21 cellular contexts compared by ENCODE assay signal in the genomic region with DNA sequence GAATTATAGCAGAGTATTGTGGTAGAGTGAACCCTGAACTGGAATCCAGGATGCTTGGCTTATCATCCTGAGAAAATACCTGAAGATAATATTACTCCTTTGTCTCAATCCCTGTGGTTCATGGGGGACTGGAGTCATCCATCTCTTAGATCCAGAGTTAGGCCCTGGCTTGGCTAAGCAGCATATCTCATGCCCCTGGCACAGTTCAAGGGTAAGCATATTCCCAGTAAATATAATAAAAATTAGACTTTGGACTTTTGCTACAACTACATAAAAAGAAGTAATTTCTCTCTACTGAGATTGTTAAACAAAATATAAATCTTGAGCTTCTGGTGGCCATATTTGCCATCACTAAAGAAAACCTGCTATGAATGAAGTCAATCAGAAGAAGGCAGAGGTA. TPM values are rescaled to one million over a fixed set of nuclear protein-coding genes. Genes with fewer than 3 reads are reported as not detected.
DNase-seq lines count a peak whose midpoint lies in the region; ATAC-seq and TF ChIP-seq lines count a peak whose summit lies in the region.
"Had no signal": no experiment of that assay in that cellular context is flagged by ENCODE, and none has a peak within 500 bp of the region (broad histone marks: within the 10 kb centered on the region; RNA-seq: fewer than 3 reads in every experiment).

No MANE protein-coding gene starts in this region.

- no peak overlapping the region for H3K4me3 Mint-ChIP-seq in endothelial cell (ENCODE audit: unreplicated experiment)
- H3K4me3 Mint-ChIP-seq: CD14-positive monocyte; CD4-positive, alpha-beta T cell; CD8-positive, alpha-beta T cell had no signal

- no peak overlapping the region for H3K27ac ChIP-seq in HCT116 (ENCODE audit: low read depth, low read length)
- no peak overlapping the region for H3K27ac ChIP-seq in colonic mucosa
- H3K27ac ChIP-seq: A549, BLaER1 had no signal

- H3K27me3 ChIP-seq in HCT116 (ENCODE audit: insufficient read depth, low read length) (no peaks in the 10 kb centered on the region), colonic mucosa (no peaks in the 10 kb centered on the region)
- H3K27me3 ChIP-seq: BE2C, BLaER1 had no signal

- H3K9ac ChIP-seq in HCT116 (ENCODE audit: low read length): no peak overlapping the region
- no peak overlapping the region for H3K9ac ChIP-seq in colonic mucosa (ENCODE audit: low read depth in 2 of 2, low read length in 2 of 2)
- H3K9ac ChIP-seq: BLaER1 had no signal

- H3K4me1 ChIP-seq in HCT116 (ENCODE audit: control insufficient read depth in 1 of 2, insufficient read depth in 2 of 2, low read length in 2 of 2): no peaks in the 10 kb centered on the region
- peaks cover 4% of the 10 kb centered on the region for H3K4me1 ChIP-seq in colonic mucosa
- no peaks in the 10 kb centered on the region for H3K4me1 ChIP-seq in mucosa of descending colon (ENCODE audit: low read depth)
- H3K4me1 ChIP-seq: A549, BE2C, BLaER1 had no signal

- no peak for TF ChIP-seq RAD21 in HCT116 (IDR thresholded peaks at IDR 0.05; ENCODE audit: low read depth)

- H3K4me1 Mint-ChIP-seq in endothelial cell (ENCODE audit: unreplicated experiment): no peaks in the 10 kb centered on the region
- H3K4me1 Mint-ChIP-seq: CD14-positive monocyte had no signal

- TF ChIP-seq POLR2A in HCT116 (IDR thresholded peaks at IDR 0.05; ENCODE audit: borderline replicate concordance, extremely low read depth, insufficient read depth, insufficient read length): no peak

- intact Hi-C loops in HCT116 (cut with micrococcal nuclease) (no loop called here), colonic mucosa (cut with DNase I) (no loop called here), mucosa of descending colon (cut with DNase I, micrococcal nuclease) (no loop called here)

- H3K9me3 ChIP-seq in HCT116 (ENCODE audit: control insufficient read depth in 1 of 2, insufficient read depth in 1 of 2, low read depth in 1 of 2, low read length in 2 of 2): no peaks in the 10 kb centered on the region
- no peaks in the 10 kb centered on the region for H3K9me3 ChIP-seq in colonic mucosa
- no peaks in the 10 kb centered on the region for H3K9me3 ChIP-seq in mucosa of descending colon
- H3K9me3 ChIP-seq: A549, BE2C, Caco-2 had no signal

- no TSS peak for BruUV-seq in HCT116 (replicated peaks; lab: Mats Ljungman, UMichigan)

- H3K9me2 ChIP-seq in HCT116 (ENCODE audit: insufficient read depth): peaks cover 3% of the 10 kb centered on the region; the same call in 1 of the 2 replicates

- no peaks in the 10 kb centered on the region for H3K9me3 Mint-ChIP-seq in endothelial cell (ENCODE audit: unreplicated experiment)
- H3K9me3 Mint-ChIP-seq: CD4-positive, alpha-beta T cell had no signal

- ATAC-seq in HCT116: no peak
- peak; percentile 78 for ATAC-seq in mucosa of descending colon
- no peak for ATAC-seq in GM18868 (IDR thresholded peaks at IDR 0.05; ENCODE audit: unreplicated experiment)
- ATAC-seq: A549; CD8-positive, alpha-beta T cell; GM12878 had no signal

- H3K36me3 Mint-ChIP-seq in endothelial cell (ENCODE audit: low read depth, unreplicated experiment): no peaks in the 10 kb centered on the region
- H3K36me3 Mint-ChIP-seq: CD14-positive monocyte; CD8-positive, alpha-beta T cell had no signal

- peak overlapping the region; percentile 74 for H2AFZ ChIP-seq in HCT116 (ENCODE audit: low read depth, low read length, poor library complexity, severe bottlenecking)

- H3K27ac Mint-ChIP-seq in endothelial cell (ENCODE audit: unreplicated experiment): no peak overlapping the region
- H3K27ac Mint-ChIP-seq: CD14-positive monocyte; CD4-positive, alpha-beta T cell; CD8-positive, alpha-beta T cell had no signal

- POLR2A ChIA-PET in HCT116 (lab: Charles Lee): no interaction called here

- H3K36me3 ChIP-seq in HCT116 (ENCODE audit: control insufficient read depth in 1 of 2, insufficient read depth in 2 of 2, low read length in 2 of 2) (no peaks in the 10 kb centered on the region), colonic mucosa (no peaks in the 10 kb centered on the region), mucosa of descending colon (ENCODE audit: low read depth) (no peaks in the 10 kb centered on the region)
- H3K36me3 ChIP-seq: BE2C, BLaER1 had no signal

- no peaks in the 10 kb centered on the region for H4K20me1 ChIP-seq in HCT116 (ENCODE audit: insufficient read depth)
- H4K20me1 ChIP-seq: BLaER1 had no signal

- peaks cover 1% of the 10 kb centered on the region for H3K27me3 Mint-ChIP-seq in endothelial cell (ENCODE audit: unreplicated experiment)
- H3K27me3 Mint-ChIP-seq: CD4-positive, alpha-beta T cell had no signal

- RAD21 ChIA-PET in HCT116 (lab: Charles Lee; ENCODE audit: low non-redundant PET in 1 of 2, low total read pairs in 2 of 2, uncharacterized antibody in 2 of 2, unreplicated experiment in 2 of 2): interaction anchor here in 1 of 2 experiments (0.5 kb wide), 1 partner anchor 48 kb away, joined by 8 read pairs; a partner anchor contains a TSS

- DNase-seq in HCT116 (ENCODE audit: low read depth, low spot score): no peak
- peak; percentile 47 for DNase-seq in colonic mucosa
- peak in 1 of 3 donors; percentile 37 for DNase-seq in mucosa of descending colon
- DNase-seq in NCI-H82 treated with DMSO at 0.1 percent for 48 hours (lab: John Stamatoyannopoulos, UW; ENCODE audit: unreplicated experiment): no peak
- no peak for DNase-seq in endothelial cell (ENCODE audit: low spot score)
- no peak for DNase-seq in CD1c-positive myeloid dendritic cell (ENCODE audit: extremely low spot score)
- DNase-seq: BE2C; C1 segment of cervical spinal cord; Caco-2; Calu3; CD4-positive, alpha-beta T cell; CD8-positive, alpha-beta T cell; DND-41; EL; GDM1 had no signal

- H3K79me2 ChIP-seq in HCT116 (ENCODE audit: insufficient read depth, low read length): no peaks in the 10 kb centered on the region

- CTCF ChIA-PET in HCT116 (lab: Charles Lee): no interaction called here

- no peak for TF ChIP-seq CTCF in HCT116 (IDR thresholded peaks at IDR 0.05 in 2 of 3, conservative IDR thresholded peaks at IDR 0.05 in 1 of 3; ENCODE audit: borderline replicate concordance in 1 of 3, insufficient read depth in 1 of 3, low read depth in 2 of 3, low read length in 2 of 3)
- TF ChIP-seq CTCF in colonic mucosa (IDR thresholded peaks at IDR 0.05): no peak
- no peak for TF ChIP-seq CTCF in mucosa of descending colon (IDR thresholded peaks at IDR 0.05)
- no peak for TF ChIP-seq CTCF in endothelial cell (IDR thresholded peaks at IDR 0.05; ENCODE audit: unreplicated experiment)

- H3K4me3 ChIP-seq in HCT116 (replicated peaks in 1 of 2; ENCODE audit: low read depth in 1 of 2, low read length in 2 of 2) (no peak overlapping the region), colonic mucosa (no peak overlapping the region), mucosa of descending colon (no peak overlapping the region)
- H3K4me3 ChIP-seq: A549, BLaER1, GM12878 had no signal

- H3K4me2 ChIP-seq in HCT116 (ENCODE audit: low read length): no peak overlapping the region
- H3K4me2 ChIP-seq: A549, BLaER1 had no signal

TF ChIP-seq in HCT116, 20 proteins besides CTCF, POLR2A, EP300 and RAD21:
- TF ChIP-seq CEBPB (IDR thresholded peaks at IDR 0.05; ENCODE audit: low read depth): no peak
- no peak for TF ChIP-seq SIN3A (IDR thresholded peaks at IDR 0.05; ENCODE audit: low read depth)
- TF ChIP-seq ZNF274 (IDR thresholded peaks at IDR 0.05; ENCODE audit: low read depth, low read length): no peak
- no peak for TF ChIP-seq ELF1 (IDR thresholded peaks at IDR 0.05; ENCODE audit: borderline replicate concordance, low read depth)
- no peak for TF ChIP-seq ZFX (IDR thresholded peaks at IDR 0.05)
- TF ChIP-seq, protein P1, sequence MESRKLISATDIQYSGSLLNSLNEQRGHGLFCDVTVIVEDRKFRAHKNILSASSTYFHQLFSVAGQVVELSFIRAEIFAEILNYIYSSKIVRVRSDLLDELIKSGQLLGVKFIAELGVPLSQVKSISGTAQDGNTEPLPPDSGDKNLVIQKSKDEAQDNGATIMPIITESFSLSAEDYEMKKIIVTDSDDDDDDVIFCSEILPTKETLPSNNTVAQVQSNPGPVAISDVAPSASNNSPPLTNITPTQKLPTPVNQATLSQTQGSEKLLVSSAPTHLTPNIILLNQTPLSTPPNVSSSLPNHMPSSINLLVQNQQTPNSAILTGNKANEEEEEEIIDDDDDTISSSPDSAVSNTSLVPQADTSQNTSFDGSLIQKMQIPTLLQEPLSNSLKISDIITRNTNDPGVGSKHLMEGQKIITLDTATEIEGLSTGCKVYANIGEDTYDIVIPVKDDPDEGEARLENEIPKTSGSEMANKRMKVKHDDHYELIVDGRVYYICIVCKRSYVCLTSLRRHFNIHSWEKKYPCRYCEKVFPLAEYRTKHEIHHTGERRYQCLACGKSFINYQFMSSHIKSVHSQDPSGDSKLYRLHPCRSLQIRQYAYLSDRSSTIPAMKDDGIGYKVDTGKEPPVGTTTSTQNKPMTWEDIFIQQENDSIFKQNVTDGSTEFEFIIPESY (IDR thresholded peaks at IDR 0.05; ENCODE audit: extremely low read depth, insufficient replicate concordance, low read length): no peak
- TF ChIP-seq EZH2 (IDR thresholded peaks at IDR 0.05): no peak
- no peak for TF ChIP-seq POLR2AphosphoS5 (IDR thresholded peaks at IDR 0.05; ENCODE audit: low read depth, low read length)
- TF ChIP-seq YY1 (IDR thresholded peaks at IDR 0.05; ENCODE audit: extremely low read depth, insufficient replicate concordance, low read depth, low read length): no peak
- no peak for TF ChIP-seq EGR1 (IDR thresholded peaks at IDR 0.05; ENCODE audit: low read depth)

RNA-seq across cellular contexts. Expression of a gene that starts 47.7 kb away (rescaled TPM):
- 118 TPM for total RNA-seq in HCT116 (2021; ENCODE audit: unreplicated experiment)
- 62.6 and 81.7 TPM in 2 replicates for polyA plus RNA-seq in HCT116 (2012)
- 10 to 100 TPM; 35.9 to 41.2 TPM for total RNA-seq in colonic mucosa
- total RNA-seq in mucosa of descending colon: 10 to 100 TPM; 36.4 to 57.5 (median 52.5) TPM
- total RNA-seq in endothelial cell (ENCODE audit: unreplicated experiment): 14.3 TPM
- total RNA-seq: G401 had no signal
